1 cellular context compared by ENCODE assay signal in the genomic region with DNA sequence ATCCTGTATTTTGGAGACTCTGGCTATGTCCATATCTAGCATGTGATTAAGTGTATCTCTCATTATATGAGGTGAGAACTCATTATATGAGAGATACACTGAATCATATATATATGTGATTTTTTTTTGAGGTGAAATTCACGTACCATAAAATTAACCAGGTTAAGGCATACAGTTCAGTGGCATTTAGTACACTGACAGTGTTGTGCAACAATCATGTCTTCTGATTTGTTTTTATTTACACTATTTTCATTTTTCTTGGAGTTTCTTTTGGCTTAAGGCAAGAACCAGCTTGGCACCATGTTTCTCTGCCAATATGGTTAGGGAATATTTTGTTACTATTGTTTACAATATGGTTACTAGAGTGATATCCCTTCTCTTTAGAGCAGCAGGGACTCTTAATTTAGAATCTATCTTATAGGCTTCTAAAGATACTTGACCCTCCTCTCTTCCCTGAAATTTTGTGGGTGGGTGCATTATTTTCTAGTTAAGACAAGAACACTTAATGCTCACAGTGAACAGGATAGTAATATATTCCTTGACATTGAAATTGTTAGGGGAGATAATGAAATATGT.
TF ChIP-seq lines count a peak whose summit lies in the region.

No MANE protein-coding gene starts in this region.

TF ChIP-seq in HepG2, 621 proteins besides CTCF, POLR2A, EP300 and RAD21:
- TF ChIP-seq CEBPB (IDR thresholded peaks at IDR 0.05; ENCODE audit: borderline replicate concordance, low read depth, low read length) (peak; percentile 32; the same call in 1 of the 2 replicates), ZSCAN21 (CRISPR knock-in tag; IDR thresholded peaks at IDR 0.05; ENCODE audit: borderline replicate concordance) (no peak)
